Comparison of ENCODE assay signal across 16 cellular contexts in the genomic region with DNA sequence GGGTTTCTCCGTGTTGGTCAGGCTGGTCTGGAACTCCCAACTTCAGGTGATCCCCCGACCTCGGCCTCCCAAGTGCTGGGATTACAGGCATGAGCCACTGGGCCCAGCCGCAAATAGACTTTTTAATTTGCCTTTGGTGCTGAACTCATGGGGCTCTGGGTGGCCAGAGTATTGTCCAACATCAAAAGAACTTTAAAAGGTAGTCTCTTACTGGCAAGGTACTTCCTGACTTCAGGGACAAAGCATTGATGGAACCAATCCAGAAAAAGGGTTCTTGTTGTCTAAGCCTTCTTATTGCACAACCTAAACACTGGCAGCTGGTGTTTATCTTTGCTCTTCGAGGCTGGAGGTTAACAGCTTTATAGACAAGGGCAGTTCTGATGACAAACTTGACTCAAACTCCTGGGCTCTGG. TPM values are rescaled to one million over a fixed set of nuclear protein-coding genes. Genes with fewer than 3 reads are reported as not detected.
A peak's percentile ranks its signal among the peaks of the same experiment; 100 is the strongest.
DNase-seq lines count a peak whose midpoint lies in the region; ATAC-seq and TF ChIP-seq lines count a peak whose summit lies in the region.
"Had no signal": no experiment of that assay in that cellular context is flagged by ENCODE, and none has a peak within 500 bp of the region (broad histone marks: within the 10 kb centered on the region; RNA-seq: fewer than 3 reads in every experiment).

No MANE protein-coding gene starts in this region.

- DNase-seq in H4 (ENCODE audit: low spot score) (peak; percentile 72), NCI-H2171 (lab: John Stamatoyannopoulos, UW) (peak; percentile 24), colonic mucosa (peak; percentile 44), mucosa of descending colon (peak in 1 of 3 donors; percentile 35), Karpas-422 (no peak), NAMALWA (ENCODE audit: low spot score) (no peak)
- no peak for DNase-seq in activated CD4-positive, alpha-beta memory T cell treated with anti-CD3 and anti-CD28 coated beads, Interleukin-2, amount 10 ng/mL, durations not matched to agents 7 days and 5 days
- DNase-seq: activated CD8-positive, alpha-beta T cell treated with anti-CD3 and anti-CD28 coated beads for 36 hours; H9; Kasumi-1; posterior cingulate gyrus; stimulated activated CD4-positive, alpha-beta T cell treated with anti-CD3 and anti-CD28 coated beads, Interleukin-15, amount 100 ng/mL, for 24 hours had no signal

- H3K27me3 ChIP-seq in colonic mucosa, result no peaks in the 10 kb centered on the region
- no peaks in the 10 kb centered on the region for H3K27me3 ChIP-seq in Karpas-422 (ENCODE audit: low read length)
- H3K27me3 ChIP-seq: ascending aorta; BLaER1 treated with 17β-estradiol and CSF1 and Interleukin-3, amounts not matched to agents 10 nM and 100 nM had no signal

- no peak overlapping the region for H3K9ac ChIP-seq in colonic mucosa (ENCODE audit: low read depth in 2 of 2, low read length in 2 of 2)
- no peak overlapping the region for H3K9ac ChIP-seq in Karpas-422 (ENCODE audit: low read length)
- H3K9ac ChIP-seq: BLaER1 treated with 17β-estradiol and CSF1 and Interleukin-3, amounts not matched to agents 10 nM and 100 nM had no signal

- H3K36me3 ChIP-seq in colonic mucosa (no peaks in the 10 kb centered on the region), mucosa of descending colon (ENCODE audit: low read depth) (no peaks in the 10 kb centered on the region), Karpas-422 (ENCODE audit: insufficient read depth, low read length) (peaks cover 7% of the 10 kb centered on the region; the same call in 1 of the 2 replicates)

- H2AFZ ChIP-seq in Karpas-422 (ENCODE audit: low read length), result no peak overlapping the region

- H3K9me2 ChIP-seq in Karpas-422 (replicated peaks; ENCODE audit: insufficient read depth, low read length), result no peaks in the 10 kb centered on the region

- TF ChIP-seq CTCF in colonic mucosa (IDR thresholded peaks at IDR 0.05) (no peak), mucosa of descending colon (IDR thresholded peaks at IDR 0.05) (no peak)

- H3K4me1 ChIP-seq in colonic mucosa (no peaks in the 10 kb centered on the region), mucosa of descending colon (ENCODE audit: low read depth) (peaks cover 7% of the 10 kb centered on the region), Karpas-422 (ENCODE audit: low read length) (peaks cover 8% of the 10 kb centered on the region)

- intact Hi-C loops in colonic mucosa (cut with DNase I) (no loop called here), mucosa of descending colon (cut with DNase I, micrococcal nuclease) (no loop called here)

- no peak overlapping the region for H3K27ac Mint-ChIP-seq in activated CD4-positive, alpha-beta memory T cell treated with anti-CD3 and anti-CD28 coated beads, Interleukin-2, amount 10 ng/mL, durations not matched to agents 7 days and 5 days
- H3K27ac Mint-ChIP-seq: activated CD8-positive, alpha-beta T cell treated with anti-CD3 and anti-CD28 coated beads for 36 hours had no signal

- H3K9me3 ChIP-seq in colonic mucosa (no peaks in the 10 kb centered on the region), mucosa of descending colon (no peaks in the 10 kb centered on the region), Karpas-422 (ENCODE audit: low read length) (no peaks in the 10 kb centered on the region)
- H3K9me3 ChIP-seq: ascending aorta; BLaER1 treated with 17β-estradiol and CSF1 and Interleukin-3, amounts not matched to agents 10 nM and 100 nM had no signal

- H3K79me2 ChIP-seq in Karpas-422 (ENCODE audit: low read length), result peaks cover 29% of the 10 kb centered on the region

- peaks cover 9% of the 10 kb centered on the region for H3K4me1 Mint-ChIP-seq in activated CD4-positive, alpha-beta memory T cell treated with anti-CD3 and anti-CD28 coated beads, Interleukin-2, amount 10 ng/mL, durations not matched to agents 7 days and 5 days

- POLR2A ChIA-PET in activated CD4-positive, alpha-beta memory T cell treated with anti-CD3 and anti-CD28 coated beads, Interleukin-2, amount 10 ng/mL, durations not matched to agents 7 days and 5 days (lab: Charles Lee), result no interaction called here

- H3K27me3 Mint-ChIP-seq in activated CD4-positive, alpha-beta memory T cell treated with anti-CD3 and anti-CD28 coated beads, Interleukin-2, amount 10 ng/mL, durations not matched to agents 7 days and 5 days, result no peaks in the 10 kb centered on the region
- H3K27me3 Mint-ChIP-seq: activated CD8-positive, alpha-beta T cell treated with anti-CD3 and anti-CD28 coated beads for 36 hours had no signal

- peaks cover 45% of the 10 kb centered on the region for H3K36me3 Mint-ChIP-seq in activated CD4-positive, alpha-beta memory T cell treated with anti-CD3 and anti-CD28 coated beads, Interleukin-2, amount 10 ng/mL, durations not matched to agents 7 days and 5 days (ENCODE audit: low read depth)

- H4K20me1 ChIP-seq in Karpas-422 (ENCODE audit: insufficient read depth, low read depth, low read length), result peaks cover 3% of the 10 kb centered on the region; the same call in 1 of the 2 replicates

- no peaks in the 10 kb centered on the region for H3K9me3 Mint-ChIP-seq in activated CD4-positive, alpha-beta memory T cell treated with anti-CD3 and anti-CD28 coated beads, Interleukin-2, amount 10 ng/mL, durations not matched to agents 7 days and 5 days
- H3K9me3 Mint-ChIP-seq: activated CD8-positive, alpha-beta T cell treated with anti-CD3 and anti-CD28 coated beads for 36 hours; H9 had no signal

- H3K4me3 ChIP-seq in colonic mucosa (no peak overlapping the region), mucosa of descending colon (no peak overlapping the region), Karpas-422 (ENCODE audit: low read length) (no peak overlapping the region)
- H3K4me3 ChIP-seq: ascending aorta; BLaER1 treated with 17β-estradiol and CSF1 and Interleukin-3, amounts not matched to agents 10 nM and 100 nM; GM12878 had no signal

- H3K4me3 Mint-ChIP-seq in activated CD4-positive, alpha-beta memory T cell treated with anti-CD3 and anti-CD28 coated beads, Interleukin-2, amount 10 ng/mL, durations not matched to agents 7 days and 5 days, result no peak overlapping the region
- H3K4me3 Mint-ChIP-seq: activated CD8-positive, alpha-beta T cell treated with anti-CD3 and anti-CD28 coated beads for 36 hours; H9 had no signal

- no peak overlapping the region for H3K4me2 ChIP-seq in Karpas-422 (ENCODE audit: low read depth, low read length, poor library complexity, severe bottlenecking)
- H3K4me2 ChIP-seq: BLaER1 treated with 17β-estradiol and CSF1 and Interleukin-3, amounts not matched to agents 10 nM and 100 nM had no signal

- ATAC-seq in mucosa of descending colon (peak; percentile 46), GM18909 (IDR thresholded peaks at IDR 0.05; ENCODE audit: poor library complexity, unreplicated experiment) (no peak)
- ATAC-seq: activated CD8-positive, alpha-beta T cell treated with anti-CD3 and anti-CD28 coated beads for 36 hours; GM12878 had no signal

- CTCF ChIA-PET in activated CD4-positive, alpha-beta memory T cell treated with anti-CD3 and anti-CD28 coated beads, Interleukin-2, amount 10 ng/mL, durations not matched to agents 7 days and 5 days (lab: Charles Lee), result no interaction called here

- H3K27ac ChIP-seq in colonic mucosa (no peak overlapping the region), Karpas-422 (ENCODE audit: low read length) (no peak overlapping the region)
- H3K27ac ChIP-seq: ascending aorta; BLaER1 treated with 17β-estradiol and CSF1 and Interleukin-3, amounts not matched to agents 10 nM and 100 nM had no signal

RNA-seq across cellular contexts. Expression of a gene that starts 3.8 kb away (rescaled TPM):
- 9.2 and 13.2 TPM in 2 replicates for total RNA-seq in H4 (2014; rRNA removed; shearing (Covaris generic))
- 1 to 10 TPM; 7.5 to 8.4 TPM for total RNA-seq in colonic mucosa
- total RNA-seq in mucosa of descending colon, result 1 to 10 TPM; 4.3 to 6.7 (median 5.4) TPM
- 22.1 and 26.7 TPM in 2 replicates for total RNA-seq in Karpas-422 (2014; rRNA removed; shearing (Covaris generic); ENCODE audit: low replicate concordance)
- total RNA-seq in activated CD4-positive, alpha-beta memory T cell treated with anti-CD3 and anti-CD28 coated beads, Interleukin-2, amount 10 ng/mL, durations not matched to agents 7 days and 5 days, result 10 to 100 TPM; 11.3 to 11.5 TPM

RNA-seq across cellular contexts. Expression of a gene that starts 17.6 kb away (rescaled TPM):
- 128 and 138 TPM in 2 replicates for total RNA-seq in H4 (2014; rRNA removed; shearing (Covaris generic))
- total RNA-seq in colonic mucosa (10 to 100 TPM; 51.7 to 68.1 TPM), mucosa of descending colon (10 to 100 TPM; 32.8 to 60.1 (median 53.8) TPM)
- 39.2 and 44.2 TPM in 2 replicates for total RNA-seq in Karpas-422 (2014; rRNA removed; shearing (Covaris generic); ENCODE audit: low replicate concordance)
- total RNA-seq in activated CD4-positive, alpha-beta memory T cell treated with anti-CD3 and anti-CD28 coated beads, Interleukin-2, amount 10 ng/mL, durations not matched to agents 7 days and 5 days, result 10 to 100 TPM; 56.6 to 63.5 TPM

RNA-seq across cellular contexts. Expression of a gene that starts 18.7 kb away (rescaled TPM):
- 108 and 158 TPM in 2 replicates for total RNA-seq in H4 (2014; rRNA removed; shearing (Covaris generic))
- total RNA-seq in colonic mucosa, result 10 to 100 TPM; 20.7 to 23.4 TPM
- total RNA-seq in mucosa of descending colon, result 10 to 100 TPM; 22.4 to 27.7 (median 26.4) TPM
- total RNA-seq in Karpas-422 (2014; rRNA removed; shearing (Covaris generic); ENCODE audit: low replicate concordance), result 42.6 and 78.8 TPM in 2 replicates
- total RNA-seq in activated CD4-positive, alpha-beta memory T cell treated with anti-CD3 and anti-CD28 coated beads, Interleukin-2, amount 10 ng/mL, durations not matched to agents 7 days and 5 days, result 10 to 100 TPM; 35.0 to 38.1 TPM

RNA-seq across cellular contexts. Expression of a gene that starts 46.9 kb away (rescaled TPM):
- total RNA-seq in H4 (2014; rRNA removed; shearing (Covaris generic)), result 0.43 and 0.54 TPM in 2 replicates
- 1 to 10 TPM; 3.6 to 6.0 TPM for total RNA-seq in colonic mucosa
- total RNA-seq in mucosa of descending colon, result 1 to 10 TPM; 3.5 to 5.6 (median 3.6) TPM
- not detected in 2 replicates for total RNA-seq in Karpas-422 (2014; rRNA removed; shearing (Covaris generic); ENCODE audit: low replicate concordance)
- under 1 TPM; 0.03 to 0.08 TPM for total RNA-seq in activated CD4-positive, alpha-beta memory T cell treated with anti-CD3 and anti-CD28 coated beads, Interleukin-2, amount 10 ng/mL, durations not matched to agents 7 days and 5 days
- total RNA-seq: ascending aorta had no signal

Comparison
In these comparisons a context has a peak if more than half of its experiments do, and no peak if none do; other contexts are left out.
1. DNase-seq: peak in H4 (single experiment), NCI-H2171 (single experiment) and colonic mucosa (single experiment); none in Karpas-422 (single experiment), NAMALWA (single experiment) and activated CD4-positive, alpha-beta memory T cell treated with anti-CD3 and anti-CD28 coated beads, Interleukin-2, amount 10 ng/mL, durations not matched to agents 7 days and 5 days (single experiment).